Comparison of ENCODE assay signal across 1 cellular context in the genomic region with DNA sequence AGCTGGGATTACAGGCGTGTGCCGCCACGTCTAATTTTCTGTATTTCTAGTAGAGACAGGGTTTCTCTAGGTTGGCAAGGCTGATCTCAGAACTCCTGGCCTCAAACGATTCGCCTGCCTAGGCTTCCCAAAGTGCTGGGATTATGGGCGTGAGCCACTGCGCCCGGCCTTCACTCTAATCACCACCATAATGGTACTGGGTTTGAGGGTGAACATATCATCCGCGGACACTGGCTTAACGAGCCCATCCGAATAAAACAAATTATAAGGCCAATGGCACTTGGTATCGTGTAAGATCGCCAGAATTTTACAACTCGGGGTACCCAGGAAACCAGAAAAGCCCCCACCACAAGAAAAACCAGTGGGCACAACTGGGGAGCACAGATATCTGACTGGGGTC.
TF ChIP-seq lines count a peak whose summit lies in the region.

No MANE protein-coding gene starts in this region.

TF ChIP-seq in GM12878, 131 proteins besides CTCF, POLR2A, EP300 and RAD21:
- TF ChIP-seq ZSCAN29 (IDR thresholded peaks at IDR 0.05) (no peak), SUPT20H (IDR thresholded peaks at IDR 0.05; ENCODE audit: borderline replicate concordance, control insufficient read depth, low read depth, low read length) (no peak), RB1 (IDR thresholded peaks at IDR 0.05; ENCODE audit: borderline replicate concordance) (no peak), PAX8 (IDR thresholded peaks at IDR 0.05) (no peak), CBFB (IDR thresholded peaks at IDR 0.05; ENCODE audit: low read depth) (no peak), LARP7 (IDR thresholded peaks at IDR 0.05) (no peak), SREBF1 (IDR thresholded peaks at IDR 0.05; ENCODE audit: low read length) (no peak), NRF1 (conservative IDR thresholded peaks at IDR 0.05; ENCODE audit: low read depth, low read length) (no peak)
- TF ChIP-seq, protein P1, sequence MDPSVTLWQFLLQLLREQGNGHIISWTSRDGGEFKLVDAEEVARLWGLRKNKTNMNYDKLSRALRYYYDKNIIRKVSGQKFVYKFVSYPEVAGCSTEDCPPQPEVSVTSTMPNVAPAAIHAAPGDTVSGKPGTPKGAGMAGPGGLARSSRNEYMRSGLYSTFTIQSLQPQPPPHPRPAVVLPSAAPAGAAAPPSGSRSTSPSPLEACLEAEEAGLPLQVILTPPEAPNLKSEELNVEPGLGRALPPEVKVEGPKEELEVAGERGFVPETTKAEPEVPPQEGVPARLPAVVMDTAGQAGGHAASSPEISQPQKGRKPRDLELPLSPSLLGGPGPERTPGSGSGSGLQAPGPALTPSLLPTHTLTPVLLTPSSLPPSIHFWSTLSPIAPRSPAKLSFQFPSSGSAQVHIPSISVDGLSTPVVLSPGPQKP (IDR thresholded peaks at IDR 0.05; ENCODE audit: low read depth, low read length), result no peak
- TF ChIP-seq, protein P2, sequence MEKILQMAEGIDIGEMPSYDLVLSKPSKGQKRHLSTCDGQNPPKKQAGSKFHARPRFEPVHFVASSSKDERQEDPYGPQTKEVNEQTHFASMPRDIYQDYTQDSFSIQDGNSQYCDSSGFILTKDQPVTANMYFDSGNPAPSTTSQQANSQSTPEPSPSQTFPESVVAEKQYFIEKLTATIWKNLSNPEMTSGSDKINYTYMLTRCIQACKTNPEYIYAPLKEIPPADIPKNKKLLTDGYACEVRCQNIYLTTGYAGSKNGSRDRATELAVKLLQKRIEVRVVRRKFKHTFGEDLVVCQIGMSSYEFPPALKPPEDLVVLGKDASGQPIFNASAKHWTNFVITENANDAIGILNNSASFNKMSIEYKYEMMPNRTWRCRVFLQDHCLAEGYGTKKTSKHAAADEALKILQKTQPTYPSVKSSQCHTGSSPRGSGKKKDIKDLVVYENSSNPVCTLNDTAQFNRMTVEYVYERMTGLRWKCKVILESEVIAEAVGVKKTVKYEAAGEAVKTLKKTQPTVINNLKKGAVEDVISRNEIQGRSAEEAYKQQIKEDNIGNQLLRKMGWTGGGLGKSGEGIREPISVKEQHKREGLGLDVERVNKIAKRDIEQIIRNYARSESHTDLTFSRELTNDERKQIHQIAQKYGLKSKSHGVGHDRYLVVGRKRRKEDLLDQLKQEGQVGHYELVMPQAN (conservative IDR thresholded peaks at IDR 0.05), result no peak
- TF ChIP-seq, protein P3, sequence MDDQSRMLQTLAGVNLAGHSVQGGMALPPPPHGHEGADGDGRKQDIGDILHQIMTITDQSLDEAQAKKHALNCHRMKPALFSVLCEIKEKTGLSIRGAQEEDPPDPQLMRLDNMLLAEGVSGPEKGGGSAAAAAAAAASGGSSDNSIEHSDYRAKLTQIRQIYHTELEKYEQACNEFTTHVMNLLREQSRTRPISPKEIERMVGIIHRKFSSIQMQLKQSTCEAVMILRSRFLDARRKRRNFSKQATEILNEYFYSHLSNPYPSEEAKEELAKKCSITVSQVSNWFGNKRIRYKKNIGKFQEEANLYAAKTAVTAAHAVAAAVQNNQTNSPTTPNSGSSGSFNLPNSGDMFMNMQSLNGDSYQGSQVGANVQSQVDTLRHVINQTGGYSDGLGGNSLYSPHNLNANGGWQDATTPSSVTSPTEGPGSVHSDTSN (IDR thresholded peaks at IDR 0.05; ENCODE audit: insufficient replicate concordance, low read depth, low read length), result no peak
TF ChIP-seq in GM12878: peak in this region for 0.
